1 cellular context compared by ENCODE assay signal in the genomic region with DNA sequence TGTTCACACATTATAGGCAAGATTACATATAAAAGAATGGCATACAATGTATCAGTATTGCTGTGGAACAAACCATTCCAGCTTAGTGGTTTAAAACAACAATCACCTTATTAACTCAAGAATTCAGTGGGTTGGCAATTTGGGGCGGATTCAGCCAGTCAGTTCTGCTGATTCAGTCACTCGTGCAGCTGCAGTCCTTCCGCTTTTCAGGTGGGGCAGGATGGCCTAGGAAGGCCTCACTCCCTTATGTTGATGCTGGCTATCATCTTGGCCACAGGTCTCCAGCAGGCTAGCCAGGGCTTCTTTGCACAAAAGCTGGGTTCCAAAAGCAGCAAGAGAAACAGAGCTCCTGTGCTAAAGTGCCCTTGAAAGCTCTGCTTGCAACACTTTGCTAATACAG.
TF ChIP-seq lines count a peak whose summit lies in the region.

No MANE protein-coding gene starts in this region.

TF ChIP-seq in WTC11, 78 proteins besides CTCF, POLR2A, EP300 and RAD21 (continued from another document):
- TF ChIP-seq, protein P1, sequence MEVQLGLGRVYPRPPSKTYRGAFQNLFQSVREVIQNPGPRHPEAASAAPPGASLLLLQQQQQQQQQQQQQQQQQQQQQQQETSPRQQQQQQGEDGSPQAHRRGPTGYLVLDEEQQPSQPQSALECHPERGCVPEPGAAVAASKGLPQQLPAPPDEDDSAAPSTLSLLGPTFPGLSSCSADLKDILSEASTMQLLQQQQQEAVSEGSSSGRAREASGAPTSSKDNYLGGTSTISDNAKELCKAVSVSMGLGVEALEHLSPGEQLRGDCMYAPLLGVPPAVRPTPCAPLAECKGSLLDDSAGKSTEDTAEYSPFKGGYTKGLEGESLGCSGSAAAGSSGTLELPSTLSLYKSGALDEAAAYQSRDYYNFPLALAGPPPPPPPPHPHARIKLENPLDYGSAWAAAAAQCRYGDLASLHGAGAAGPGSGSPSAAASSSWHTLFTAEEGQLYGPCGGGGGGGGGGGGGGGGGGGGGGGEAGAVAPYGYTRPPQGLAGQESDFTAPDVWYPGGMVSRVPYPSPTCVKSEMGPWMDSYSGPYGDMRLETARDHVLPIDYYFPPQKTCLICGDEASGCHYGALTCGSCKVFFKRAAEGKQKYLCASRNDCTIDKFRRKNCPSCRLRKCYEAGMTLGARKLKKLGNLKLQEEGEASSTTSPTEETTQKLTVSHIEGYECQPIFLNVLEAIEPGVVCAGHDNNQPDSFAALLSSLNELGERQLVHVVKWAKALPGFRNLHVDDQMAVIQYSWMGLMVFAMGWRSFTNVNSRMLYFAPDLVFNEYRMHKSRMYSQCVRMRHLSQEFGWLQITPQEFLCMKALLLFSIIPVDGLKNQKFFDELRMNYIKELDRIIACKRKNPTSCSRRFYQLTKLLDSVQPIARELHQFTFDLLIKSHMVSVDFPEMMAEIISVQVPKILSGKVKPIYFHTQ (CRISPR knock-in tag; IDR thresholded peaks at IDR 0.05), result no peak
- TF ChIP-seq, protein P2, sequence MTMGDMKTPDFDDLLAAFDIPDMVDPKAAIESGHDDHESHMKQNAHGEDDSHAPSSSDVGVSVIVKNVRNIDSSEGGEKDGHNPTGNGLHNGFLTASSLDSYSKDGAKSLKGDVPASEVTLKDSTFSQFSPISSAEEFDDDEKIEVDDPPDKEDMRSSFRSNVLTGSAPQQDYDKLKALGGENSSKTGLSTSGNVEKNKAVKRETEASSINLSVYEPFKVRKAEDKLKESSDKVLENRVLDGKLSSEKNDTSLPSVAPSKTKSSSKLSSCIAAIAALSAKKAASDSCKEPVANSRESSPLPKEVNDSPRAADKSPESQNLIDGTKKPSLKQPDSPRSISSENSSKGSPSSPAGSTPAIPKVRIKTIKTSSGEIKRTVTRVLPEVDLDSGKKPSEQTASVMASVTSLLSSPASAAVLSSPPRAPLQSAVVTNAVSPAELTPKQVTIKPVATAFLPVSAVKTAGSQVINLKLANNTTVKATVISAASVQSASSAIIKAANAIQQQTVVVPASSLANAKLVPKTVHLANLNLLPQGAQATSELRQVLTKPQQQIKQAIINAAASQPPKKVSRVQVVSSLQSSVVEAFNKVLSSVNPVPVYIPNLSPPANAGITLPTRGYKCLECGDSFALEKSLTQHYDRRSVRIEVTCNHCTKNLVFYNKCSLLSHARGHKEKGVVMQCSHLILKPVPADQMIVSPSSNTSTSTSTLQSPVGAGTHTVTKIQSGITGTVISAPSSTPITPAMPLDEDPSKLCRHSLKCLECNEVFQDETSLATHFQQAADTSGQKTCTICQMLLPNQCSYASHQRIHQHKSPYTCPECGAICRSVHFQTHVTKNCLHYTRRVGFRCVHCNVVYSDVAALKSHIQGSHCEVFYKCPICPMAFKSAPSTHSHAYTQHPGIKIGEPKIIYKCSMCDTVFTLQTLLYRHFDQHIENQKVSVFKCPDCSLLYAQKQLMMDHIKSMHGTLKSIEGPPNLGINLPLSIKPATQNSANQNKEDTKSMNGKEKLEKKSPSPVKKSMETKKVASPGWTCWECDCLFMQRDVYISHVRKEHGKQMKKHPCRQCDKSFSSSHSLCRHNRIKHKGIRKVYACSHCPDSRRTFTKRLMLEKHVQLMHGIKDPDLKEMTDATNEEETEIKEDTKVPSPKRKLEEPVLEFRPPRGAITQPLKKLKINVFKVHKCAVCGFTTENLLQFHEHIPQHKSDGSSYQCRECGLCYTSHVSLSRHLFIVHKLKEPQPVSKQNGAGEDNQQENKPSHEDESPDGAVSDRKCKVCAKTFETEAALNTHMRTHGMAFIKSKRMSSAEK (CRISPR knock-in tag; IDR thresholded peaks at IDR 0.05; ENCODE audit: borderline replicate concordance), result no peak
- TF ChIP-seq, protein P3, sequence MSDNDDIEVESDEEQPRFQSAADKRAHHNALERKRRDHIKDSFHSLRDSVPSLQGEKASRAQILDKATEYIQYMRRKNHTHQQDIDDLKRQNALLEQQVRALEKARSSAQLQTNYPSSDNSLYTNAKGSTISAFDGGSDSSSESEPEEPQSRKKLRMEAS (CRISPR knock-in tag; IDR thresholded peaks at IDR 0.05), result no peak
- no peak for TF ChIP-seq GABPB1 (CRISPR knock-in tag; IDR thresholded peaks at IDR 0.05)
- TF ChIP-seq, protein P4, sequence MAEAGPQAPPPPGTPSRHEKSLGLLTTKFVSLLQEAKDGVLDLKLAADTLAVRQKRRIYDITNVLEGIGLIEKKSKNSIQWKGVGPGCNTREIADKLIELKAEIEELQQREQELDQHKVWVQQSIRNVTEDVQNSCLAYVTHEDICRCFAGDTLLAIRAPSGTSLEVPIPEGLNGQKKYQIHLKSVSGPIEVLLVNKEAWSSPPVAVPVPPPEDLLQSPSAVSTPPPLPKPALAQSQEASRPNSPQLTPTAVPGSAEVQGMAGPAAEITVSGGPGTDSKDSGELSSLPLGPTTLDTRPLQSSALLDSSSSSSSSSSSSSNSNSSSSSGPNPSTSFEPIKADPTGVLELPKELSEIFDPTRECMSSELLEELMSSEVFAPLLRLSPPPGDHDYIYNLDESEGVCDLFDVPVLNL (CRISPR knock-in tag; IDR thresholded peaks at IDR 0.05; ENCODE audit: borderline replicate concordance, low read depth), result no peak
- TF ChIP-seq ZBTB21 (CRISPR knock-in tag; IDR thresholded peaks at IDR 0.05; ENCODE audit: borderline replicate concordance), result no peak
- TF ChIP-seq ZNF671 (CRISPR knock-in tag; IDR thresholded peaks at IDR 0.05), result no peak
